ENCODE assay signal across 8 cellular contexts in the genomic region with DNA sequence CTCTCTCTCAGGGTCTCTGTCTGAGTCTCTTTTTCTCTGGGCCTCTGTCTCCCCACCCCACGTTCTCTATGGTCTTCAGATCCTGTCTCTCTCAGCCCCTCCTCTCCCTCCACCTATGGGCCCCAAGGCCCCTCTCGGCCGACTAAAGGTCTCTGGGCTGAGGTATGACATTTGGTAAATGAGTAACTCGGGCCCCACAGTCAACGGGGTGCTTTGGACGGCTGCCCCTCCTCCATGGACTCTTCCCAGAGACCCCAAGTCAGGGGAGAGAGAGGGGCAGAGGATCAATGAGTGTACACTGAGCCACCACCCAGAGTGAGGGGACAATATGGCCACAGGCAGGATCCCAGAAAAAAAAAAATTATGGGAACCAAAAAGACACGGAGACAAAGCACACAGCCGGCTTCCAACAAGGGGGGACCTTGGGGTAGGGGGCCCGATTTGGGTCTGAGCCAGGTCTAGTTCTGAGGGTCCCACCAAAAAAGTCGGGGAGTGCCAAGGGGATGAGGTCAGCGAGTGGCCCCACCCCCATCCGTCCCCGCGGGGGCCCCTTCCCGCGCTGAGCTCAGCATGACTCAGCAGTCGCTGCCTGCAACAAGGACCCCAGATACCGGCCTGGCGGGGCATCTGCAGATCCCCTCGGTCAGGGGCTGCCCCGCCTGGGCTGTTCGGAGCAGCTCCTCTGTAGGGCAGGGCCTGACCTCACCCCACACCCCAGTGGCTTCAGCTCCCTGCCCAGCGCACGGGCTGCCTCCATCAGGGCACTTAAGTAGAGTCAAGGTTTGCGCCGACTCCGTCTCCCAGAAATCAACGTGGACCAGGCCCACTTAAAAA. TPM values are rescaled to one million over a fixed set of nuclear protein-coding genes. Genes with fewer than 3 reads are reported as not detected.
A peak's percentile ranks its signal among the peaks of the same experiment; 100 is the strongest.
DNase-seq lines count a peak whose midpoint lies in the region; ATAC-seq and TF ChIP-seq lines count a peak whose summit lies in the region.

No MANE protein-coding gene starts in this region.

- TF ChIP-seq POLR2A in GM18505 (IDR thresholded peaks at IDR 0.05; ENCODE audit: borderline replicate concordance, extremely low read depth, insufficient read depth, insufficient read length), result peak; percentile 62

- WGBS in lung, 2 donors, result 5 to 11% methylated on average over 28 of the region's 28 CpGs

- no peak for ATAC-seq in GM18505 (IDR thresholded peaks at IDR 0.05; ENCODE audit: unreplicated experiment)
- no peak for ATAC-seq in lung (ENCODE audit: insufficient read depth, low FRiP score)

- H3K36me3 ChIP-seq in MG63, result peaks cover 31% of the 10 kb centered on the region
- H3K36me3 ChIP-seq in lung (ENCODE audit: control insufficient read depth in 2 of 2, insufficient read depth in 2 of 2, low read length in 2 of 2), result peaks cover 0 to 9% of the 10 kb centered on the region in 2 donors

- no peak overlapping the region for H3K4me3 ChIP-seq in MG63
- no peak overlapping the region for H3K4me3 ChIP-seq in lung

- DNase-seq in MG63 (peak; percentile 79), lung (ENCODE audit: low spot score) (no peak), NCI-H1694 (lab: John Stamatoyannopoulos, UW) (no peak), NCI-H524 (lab: John Stamatoyannopoulos, UW) (no peak)
- peak; percentile 76 to 82 for DNase-seq in activated CD4-positive, alpha-beta T cell treated with anti-CD3 and anti-CD28 coated beads, Interleukin-2, amount 50 U/mL, for 48 hours
- DNase-seq in effector CD4-positive, alpha-beta T cell, result peak; percentile 33
- peak; percentile 39 to 54 (median 46) for DNase-seq in stimulated activated CD4-positive, alpha-beta T cell treated with anti-CD3 and anti-CD28 coated beads, TNF-alpha, amount 100 ng/mL, for 4 hours (ENCODE audit: low read depth in 3 of 3)

- peaks cover 5 to 7% of the 10 kb centered on the region in 2 donors for H3K4me1 ChIP-seq in lung (ENCODE audit: control insufficient read depth in 2 of 2, insufficient read depth in 2 of 2, low read length in 2 of 2)

- no peaks in the 10 kb centered on the region; the same call in 1 of the 2 replicates for H3K9me3 ChIP-seq in MG63
- H3K9me3 ChIP-seq in lung (ENCODE audit: control insufficient read depth in 2 of 2, insufficient read depth in 1 of 2, low read length in 1 of 2), result no peaks in the 10 kb centered on the region

- H3K27me3 ChIP-seq in MG63 (no peaks in the 10 kb centered on the region), lung (ENCODE audit: control insufficient read depth, insufficient read depth) (no peaks in the 10 kb centered on the region)

- peak overlapping the region; percentile 80 to 92 for H3K27ac ChIP-seq in lung (ENCODE audit: low read depth in 1 of 2, low read length in 1 of 2)

- TF ChIP-seq CTCF in lung (IDR thresholded peaks at IDR 0.05; ENCODE audit: control extremely low read depth, extremely low read depth), result no peak

RNA-seq across cellular contexts. Expression of gene FTL, which starts 1.5 kb away (rescaled TPM):
- 880 and 1,766 TPM in 2 replicates for total RNA-seq in MG63 (2014; rRNA removed; shearing (Covaris generic); ENCODE audit: low replicate concordance)
- total RNA-seq in lung, result 1,000 to 10,000 TPM; 2,880 to 6,540 TPM
- polyA plus RNA-seq in lung, result over 10,000 TPM; 17,775 to 22,369 TPM

RNA-seq across cellular contexts. Expression of gene BAX, which starts 8.9 kb away (rescaled TPM):
- 38.2 and 61.4 TPM in 2 replicates for total RNA-seq in MG63 (2014; rRNA removed; shearing (Covaris generic); ENCODE audit: low replicate concordance)
- total RNA-seq in lung, result 100 to 1,000 TPM in 1 of 2 donors, 10 to 100 TPM in 1; 25.9 to 109 TPM
- 100 to 1,000 TPM in 1 of 2 donors, 10 to 100 TPM in 1; 99.0 to 121 TPM for polyA plus RNA-seq in lung

RNA-seq across cellular contexts. Expression of gene GYS1, which starts 29.5 kb away (rescaled TPM):
- total RNA-seq in MG63 (2014; rRNA removed; shearing (Covaris generic); ENCODE audit: low replicate concordance), result 34.3 and 46.2 TPM in 2 replicates
- 10 to 100 TPM; 34.1 to 49.7 TPM for total RNA-seq in lung
- 10 to 100 TPM; 22.7 to 29.7 TPM for polyA plus RNA-seq in lung

RNA-seq across cellular contexts. Expression of gene DHDH, which starts 30.1 kb away (rescaled TPM):
- total RNA-seq in MG63 (2014; rRNA removed; shearing (Covaris generic); ENCODE audit: low replicate concordance), result not detected in 2 replicates
- total RNA-seq in lung, result 1 to 10 TPM in 1 of 2 donors, under 1 TPM in 1; 0.51 to 2.8 TPM
- 1 to 10 TPM in 1 of 2 donors, under 1 TPM in 1; 1.00 to 6.0 TPM for polyA plus RNA-seq in lung

RNA-seq across cellular contexts. Expression of gene RUVBL2, which starts 30.1 kb away (rescaled TPM):
- total RNA-seq in MG63 (2014; rRNA removed; shearing (Covaris generic); ENCODE audit: low replicate concordance), result 386 and 644 TPM in 2 replicates
- 100 to 1,000 TPM in 1 of 2 donors, 10 to 100 TPM in 1; 85.6 to 108 TPM for total RNA-seq in lung
- 100 to 1,000 TPM in 1 of 2 donors, 10 to 100 TPM in 1; 80.7 to 112 TPM for polyA plus RNA-seq in lung

Comparison
In these comparisons a context has a peak if more than half of its experiments do, and no peak if none do; other contexts are left out.
1. DNase-seq: peak in MG63 (single experiment), activated CD4-positive, alpha-beta T cell treated with anti-CD3 and anti-CD28 coated beads, Interleukin-2, amount 50 U/mL, for 48 hours (2 of 2), effector CD4-positive, alpha-beta T cell (single experiment) and stimulated activated CD4-positive, alpha-beta T cell treated with anti-CD3 and anti-CD28 coated beads, TNF-alpha, amount 100 ng/mL, for 4 hours (3 of 3); none in lung (single experiment), NCI-H1694 (single experiment) and NCI-H524 (0 of 2).